9 cellular contexts compared by ENCODE assay signal in the genomic region with DNA sequence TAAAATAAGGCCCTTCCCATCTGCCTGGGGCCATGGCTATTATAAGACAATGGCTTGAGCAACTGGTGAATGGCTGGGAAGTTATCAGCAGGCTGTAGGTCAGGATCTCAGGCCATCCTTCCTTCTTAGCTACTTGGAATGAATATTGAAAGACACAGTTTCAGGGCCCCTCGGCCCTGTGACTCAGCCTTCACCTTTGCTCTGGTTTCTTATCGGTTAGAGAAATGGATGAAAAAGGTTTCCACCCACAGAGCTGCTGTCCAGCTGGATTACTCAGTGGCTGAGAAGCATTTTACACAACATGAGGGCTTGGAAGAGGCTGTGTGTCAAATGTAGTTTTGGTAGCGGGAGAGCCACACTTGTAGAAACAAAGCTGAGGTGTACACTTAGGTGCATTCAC. TPM values are rescaled to one million over a fixed set of nuclear protein-coding genes. Genes with fewer than 3 reads are reported as not detected.
DNase-seq lines count a peak whose midpoint lies in the region; ATAC-seq and TF ChIP-seq lines count a peak whose summit lies in the region.
"Had no signal": no experiment of that assay in that cellular context is flagged by ENCODE, and none has a peak within 500 bp of the region (broad histone marks: within the 10 kb centered on the region; RNA-seq: fewer than 3 reads in every experiment).

No MANE protein-coding gene starts in this region.

- intact Hi-C loops in Right ventricle myocardium superior (cut with DNase I) = no loop called here
- intact Hi-C loops in cardiac septum (cut with DNase I) = no loop called here

- POLR2A ChIA-PET in HEK293T (lab: Yijun Ruan, JAX) = no interaction called here

- H3K4me1 Mint-ChIP-seq in activated T-helper 17 cell treated with anti-CD3 and anti-CD28 coated beads, Interleukin-2, amount 50 U/mL, for 72 hours = peaks cover 55% of the 10 kb centered on the region
- H3K4me1 Mint-ChIP-seq in activated CD8-positive, alpha-beta memory T cell treated with anti-CD3 and anti-CD28 coated beads, Interleukin-2, amount 10 ng/mL, durations not matched to agents 7 days and 5 days = peaks cover 48% of the 10 kb centered on the region

- DNase-seq in Right ventricle myocardium superior (no peak), cardiac septum (ENCODE audit: low spot score) (no peak), iris pigment epithelial cell (ENCODE audit: low read depth) (peak; percentile 86), hippocampal formation (lab: John Stamatoyannopoulos, UW) (no peak), HEK293T (ENCODE audit: extremely low spot score) (no peak)
- DNase-seq in stimulated activated naive CD4-positive, alpha-beta T cell treated with Interleukin-2 at 50 U/mL for 16 hours (lab: John Stamatoyannopoulos, UW) = no peak
- no peak for DNase-seq in activated CD8-positive, alpha-beta memory T cell treated with anti-CD3 and anti-CD28 coated beads, Interleukin-2, amount 10 ng/mL, durations not matched to agents 7 days and 5 days
- DNase-seq: effector CD4-positive, alpha-beta T cell had no signal

- H3K27me3 Mint-ChIP-seq in activated T-helper 17 cell treated with anti-CD3 and anti-CD28 coated beads, Interleukin-2, amount 50 U/mL, for 72 hours = no peaks in the 10 kb centered on the region
- no peaks in the 10 kb centered on the region for H3K27me3 Mint-ChIP-seq in activated CD8-positive, alpha-beta memory T cell treated with anti-CD3 and anti-CD28 coated beads, Interleukin-2, amount 10 ng/mL, durations not matched to agents 7 days and 5 days

- ATAC-seq in Right ventricle myocardium superior (ENCODE audit: poor library complexity) = peak; percentile 46
- ATAC-seq in activated T-helper 17 cell treated with anti-CD3 and anti-CD28 coated beads, Interleukin-2, amount 50 U/mL, for 72 hours (replicated peaks) = peak; percentile 92
- ATAC-seq in activated CD8-positive, alpha-beta memory T cell treated with anti-CD3 and anti-CD28 coated beads, Interleukin-2, amount 10 ng/mL, durations not matched to agents 7 days and 5 days = no peak

- CTCF ChIA-PET in HEK293T (lab: Yijun Ruan, JAX) = interaction anchor here (0.6 kb wide), 1 partner anchor 42 kb away, joined by 3 read pairs; no protein-coding TSS in a partner anchor
- CTCF ChIA-PET in activated CD8-positive, alpha-beta memory T cell treated with anti-CD3 and anti-CD28 coated beads, Interleukin-2, amount 10 ng/mL, durations not matched to agents 7 days and 5 days (lab: Charles Lee) = interaction anchor here (1.3 kb wide), 1 partner anchor 75 kb away, joined by 3 read pairs; no protein-coding TSS in a partner anchor

- H3K36me3 Mint-ChIP-seq in activated T-helper 17 cell treated with anti-CD3 and anti-CD28 coated beads, Interleukin-2, amount 50 U/mL, for 72 hours (ENCODE audit: low read depth) = peaks cover 77% of the 10 kb centered on the region
- H3K36me3 Mint-ChIP-seq in activated CD8-positive, alpha-beta memory T cell treated with anti-CD3 and anti-CD28 coated beads, Interleukin-2, amount 10 ng/mL, durations not matched to agents 7 days and 5 days = peaks cover 47% of the 10 kb centered on the region

- peak overlapping the region; percentile 51 for H3K4me3 Mint-ChIP-seq in activated T-helper 17 cell treated with anti-CD3 and anti-CD28 coated beads, Interleukin-2, amount 50 U/mL, for 72 hours
- no peak overlapping the region for H3K4me3 Mint-ChIP-seq in activated CD8-positive, alpha-beta memory T cell treated with anti-CD3 and anti-CD28 coated beads, Interleukin-2, amount 10 ng/mL, durations not matched to agents 7 days and 5 days

- H3K27ac Mint-ChIP-seq in activated T-helper 17 cell treated with anti-CD3 and anti-CD28 coated beads, Interleukin-2, amount 50 U/mL, for 72 hours = peak overlapping the region; percentile 80
- no peak overlapping the region for H3K27ac Mint-ChIP-seq in activated CD8-positive, alpha-beta memory T cell treated with anti-CD3 and anti-CD28 coated beads, Interleukin-2, amount 10 ng/mL, durations not matched to agents 7 days and 5 days

- no peaks in the 10 kb centered on the region for H3K9me3 Mint-ChIP-seq in activated T-helper 17 cell treated with anti-CD3 and anti-CD28 coated beads, Interleukin-2, amount 50 U/mL, for 72 hours
- no peaks in the 10 kb centered on the region for H3K9me3 Mint-ChIP-seq in activated CD8-positive, alpha-beta memory T cell treated with anti-CD3 and anti-CD28 coated beads, Interleukin-2, amount 10 ng/mL, durations not matched to agents 7 days and 5 days (ENCODE audit: low read depth)

TF ChIP-seq in HEK293T, 16 proteins besides CTCF, POLR2A, EP300 and RAD21:
- TF ChIP-seq NFRKB (IDR thresholded peaks at IDR 0.05) (no peak), SUZ12 (IDR thresholded peaks at IDR 0.05) (no peak), ZNF384 (IDR thresholded peaks at IDR 0.05) (no peak), LEF1 (IDR thresholded peaks at IDR 0.05; ENCODE audit: borderline replicate concordance) (no peak), FOXK2 (IDR thresholded peaks at IDR 0.05) (no peak), FOXM1 (IDR thresholded peaks at IDR 0.05; ENCODE audit: borderline replicate concordance) (no peak), ELF4 (IDR thresholded peaks at IDR 0.05) (no peak), SP1 (IDR thresholded peaks at IDR 0.05) (no peak), FOXA1 (IDR thresholded peaks at IDR 0.05) (no peak), CTBP1 (IDR thresholded peaks at IDR 0.05; ENCODE audit: borderline replicate concordance) (no peak), TARDBP (IDR thresholded peaks at IDR 0.05) (no peak), L3MBTL2 (conservative IDR thresholded peaks at IDR 0.05) (no peak), HDGF (IDR thresholded peaks at IDR 0.05; ENCODE audit: borderline replicate concordance) (no peak)

RNA-seq across cellular contexts. Expression of a gene that starts 9.4 kb away (rescaled TPM):
- 6.0 TPM for total RNA-seq in Right ventricle myocardium superior
- 5.1 TPM for total RNA-seq in cardiac septum
- total RNA-seq in activated T-helper 17 cell treated with anti-CD3 and anti-CD28 coated beads, Interleukin-2, amount 50 U/mL, for 72 hours = 10 to 100 TPM; 56.6 to 71.9 TPM
- 10 to 100 TPM; 58.1 to 64.4 TPM for total RNA-seq in activated CD8-positive, alpha-beta memory T cell treated with anti-CD3 and anti-CD28 coated beads, Interleukin-2, amount 10 ng/mL, durations not matched to agents 7 days and 5 days
